Comparison of ENCODE assay signal across 15 cellular contexts in genomic region chr6:117487831-117488230, GRCh38.
"Had no signal": no experiment of that assay in that cellular context is flagged by ENCODE, and none has a peak within 500 bp of the region (broad histone marks: within the 10 kb centered on the region; RNA-seq: fewer than 3 reads in every experiment).

No MANE protein-coding gene starts in this region.

- H3K4me1 ChIP-seq: neural progenitor cell had no signal

- FAIRE-seq: kidney, urothelium cell line had no signal

- DNase-seq: activated naive CD4-positive, alpha-beta T cell treated with anti-CD3 and anti-CD28 coated beads, Interleukin-2, amount 10 ng/mL, durations not matched to agents 7 days and 5 days; adrenal gland; body of pancreas; cerebellar nuclear complex; effector memory CD8-positive, alpha-beta T cell; erythroblast; gastrocnemius medialis; heart right ventricle; kidney; left ventricle myocardium superior; ovary; stimulated activated CD4-positive, alpha-beta T cell treated with anti-CD3 and anti-CD28 coated beads, Interleukin-2, amount 100 ng/mL, for 48 hours; stimulated activated naive CD4-positive, alpha-beta T cell treated with Interleukin-2 at 50 U/mL for 16 hours had no signal

- H3K9me3 ChIP-seq: adrenal gland, body of pancreas, gastrocnemius medialis, heart right ventricle, ovary had no signal

- H3K27me3 ChIP-seq: adrenal gland, body of pancreas, gastrocnemius medialis, ovary had no signal

- H3K27ac ChIP-seq: body of pancreas, neural progenitor cell, ovary had no signal

- H3K36me3 ChIP-seq: adrenal gland, gastrocnemius medialis, heart right ventricle, neural progenitor cell, ovary had no signal

- H3K4me3 ChIP-seq: adrenal gland, body of pancreas, gastrocnemius medialis, heart right ventricle, neural progenitor cell, ovary had no signal

- ATAC-seq: body of pancreas; effector memory CD8-positive, alpha-beta T cell; gastrocnemius medialis; heart right ventricle; left ventricle myocardium superior had no signal
